ENCODE assay signal across 23 cellular contexts in the genomic region with DNA sequence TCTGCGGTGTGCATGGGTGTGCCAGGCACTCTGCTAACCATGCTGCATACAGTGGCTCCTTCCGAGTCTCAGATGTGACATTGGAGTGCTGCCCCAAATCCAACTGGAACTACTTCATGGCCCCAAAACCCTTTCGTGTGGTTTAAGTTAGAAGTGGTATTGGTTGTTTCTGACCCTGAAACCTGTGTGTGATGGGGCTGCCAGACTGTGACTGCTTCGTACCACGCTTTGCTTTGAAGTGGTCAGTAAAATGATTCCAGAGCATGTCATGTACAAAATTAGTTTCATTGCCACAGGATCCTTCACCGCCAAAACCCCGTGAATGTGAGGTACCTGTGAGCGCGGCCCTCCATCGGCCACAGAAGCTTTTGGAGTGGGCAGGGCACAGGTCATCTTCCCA.
"Had no signal": no experiment of that assay in that cellular context is flagged by ENCODE, and none has a peak within 500 bp of the region (broad histone marks: within the 10 kb centered on the region; RNA-seq: fewer than 3 reads in every experiment).

No MANE protein-coding gene starts in this region.

- H3K4me1 Mint-ChIP-seq: activated T-helper 17 cell treated with anti-CD3 and anti-CD28 coated beads, Interleukin-2, amount 50 U/mL, for 72 hours had no signal

- H3K4me1 ChIP-seq: ascending aorta, body of pancreas had no signal

- H3K27me3 Mint-ChIP-seq: activated B cell treated with CpG ODN at 0.5 μM for 24 hours; activated CD4-positive, alpha-beta T cell treated with anti-CD3 and anti-CD28 coated beads, Interleukin-2, amount 10 ng/mL, durations not matched to agents 24 days and 14 days; activated T-helper 17 cell treated with anti-CD3 and anti-CD28 coated beads, Interleukin-2, amount 50 U/mL, for 72 hours had no signal

- H3K9me3 Mint-ChIP-seq: activated B cell treated with CpG ODN at 0.5 μM for 24 hours; activated CD4-positive, alpha-beta T cell treated with anti-CD3 and anti-CD28 coated beads, Interleukin-2, amount 10 ng/mL, durations not matched to agents 24 days and 14 days; activated naive CD4-positive, alpha-beta T cell treated with anti-CD3 and anti-CD28 coated beads for 36 hours; activated T-helper 17 cell treated with anti-CD3 and anti-CD28 coated beads, Interleukin-2, amount 50 U/mL, for 72 hours had no signal

- H3K27me3 ChIP-seq: ascending aorta, body of pancreas had no signal

- DNase-seq: activated B cell treated with CpG ODN at 0.5 μM for 24 hours; activated CD4-positive, alpha-beta T cell treated with anti-CD3 and anti-CD28 coated beads for 1 hour; activated CD4-positive, alpha-beta T cell treated with anti-CD3 and anti-CD28 coated beads, Interleukin-2, amount 10 ng/mL, durations not matched to agents 24 days and 14 days; activated CD4-positive, alpha-beta T cell treated with anti-CD3 and anti-CD28 coated beads, Interleukin-2, amount 50 U/mL, for 48 hours; activated gamma-delta T cell; activated naive CD4-positive, alpha-beta T cell treated with anti-CD3 and anti-CD28 coated beads for 36 hours; activated T-cell treated with anti-CD3 and anti-CD28 coated beads for 4 hours; activated T-cell treated with anti-CD3 and anti-CD28 coated beads, Interleukin-2, amount 50 U/mL, for 48 hours; amniotic stem cell; body of pancreas; central memory CD4-positive, alpha-beta T cell; NCI-H1436 treated with DMSO at 0.1 percent for 48 hours; NCI-H187; NCI-H2081 treated with DMSO at 0.1 percent for 48 hours; NCI-H446; NCI-H524; PC-3; SHP77 treated with DMSO at 0.1 percent for 48 hours; T-helper 2 cell; T1000 had no signal

- H3K4me3 Mint-ChIP-seq: activated B cell treated with CpG ODN at 0.5 μM for 24 hours; activated CD4-positive, alpha-beta T cell treated with anti-CD3 and anti-CD28 coated beads, Interleukin-2, amount 10 ng/mL, durations not matched to agents 24 days and 14 days; activated naive CD4-positive, alpha-beta T cell treated with anti-CD3 and anti-CD28 coated beads for 36 hours; activated T-helper 17 cell treated with anti-CD3 and anti-CD28 coated beads, Interleukin-2, amount 50 U/mL, for 72 hours had no signal

- H3K27ac ChIP-seq: ascending aorta, body of pancreas, coronary artery had no signal

- H3K9me3 ChIP-seq: ascending aorta, body of pancreas had no signal

- H3K27ac Mint-ChIP-seq: activated B cell treated with CpG ODN at 0.5 μM for 24 hours; activated CD4-positive, alpha-beta T cell treated with anti-CD3 and anti-CD28 coated beads, Interleukin-2, amount 10 ng/mL, durations not matched to agents 24 days and 14 days; activated naive CD4-positive, alpha-beta T cell treated with anti-CD3 and anti-CD28 coated beads for 36 hours; activated T-helper 17 cell treated with anti-CD3 and anti-CD28 coated beads, Interleukin-2, amount 50 U/mL, for 72 hours had no signal

- H3K4me3 ChIP-seq: ascending aorta, body of pancreas, coronary artery had no signal

- ATAC-seq: activated T-helper 17 cell treated with anti-CD3 and anti-CD28 coated beads, Interleukin-2, amount 50 U/mL, for 72 hours; body of pancreas; PC-3 had no signal
